ENCODE assay signal across 9 cellular contexts in genomic region chr1:150572918-150573647, GRCh38. TPM values are rescaled to one million over a fixed set of nuclear protein-coding genes. Genes with fewer than 3 reads are reported as not detected.
A peak's percentile ranks its signal among the peaks of the same experiment; 100 is the strongest.
DNase-seq lines count a peak whose midpoint lies in the region; ATAC-seq and TF ChIP-seq lines count a peak whose summit lies in the region.
"Had no signal": no experiment of that assay in that cellular context is flagged by ENCODE, and none has a peak within 500 bp of the region (broad histone marks: within the 10 kb centered on the region; RNA-seq: fewer than 3 reads in every experiment).

No MANE protein-coding gene starts in this region.

- H3K36me3 ChIP-seq in heart left ventricle (peaks cover 5 to 85% (median 77%) of the 10 kb centered on the region in 9 donors), lower lobe of right lung (peaks cover 75% of the 10 kb centered on the region), vagina (peaks cover 4 to 68% of the 10 kb centered on the region in 2 donors)

- H3K9me3 ChIP-seq in heart left ventricle = no peaks in the 10 kb centered on the region
- H3K9me3 ChIP-seq in lower lobe of right lung = no peaks in the 10 kb centered on the region
- no peaks in the 10 kb centered on the region for H3K9me3 ChIP-seq in vagina

- H3K27me3 ChIP-seq in heart left ventricle (no peaks in the 10 kb centered on the region), lower lobe of right lung (ENCODE audit: low read depth) (no peaks in the 10 kb centered on the region), vagina (no peaks in the 10 kb centered on the region)

- DNase-seq in heart left ventricle (no peak), cardiac septum (ENCODE audit: low spot score) (no peak), lower lobe of right lung (no peak), vagina (ENCODE audit: extremely low spot score in 2 of 2) (no peak), HPDE6-E6E7 (ENCODE audit: extremely low spot score) (no peak), G401 (ENCODE audit: low spot score) (no peak), NCI-H146 (lab: John Stamatoyannopoulos, UW) (no peak)
- no peak for DNase-seq in activated naive CD8-positive, alpha-beta T cell treated with anti-CD3 and anti-CD28 coated beads, Interleukin-2, amount 10 ng/mL, durations not matched to agents 7 days and 5 days

- H3K36me3 Mint-ChIP-seq in activated naive CD8-positive, alpha-beta T cell treated with anti-CD3 and anti-CD28 coated beads, Interleukin-2, amount 10 ng/mL, durations not matched to agents 7 days and 5 days = peaks cover 70% of the 10 kb centered on the region

- H3K9me3 Mint-ChIP-seq in activated naive CD8-positive, alpha-beta T cell treated with anti-CD3 and anti-CD28 coated beads, Interleukin-2, amount 10 ng/mL, durations not matched to agents 7 days and 5 days = no peaks in the 10 kb centered on the region

- H3K4me3 ChIP-seq in heart left ventricle = peak overlapping the region in 9 of 12 donors; percentile 8 to 99 (median 89)
- H3K4me3 ChIP-seq in lower lobe of right lung = peak overlapping the region; percentile 96
- H3K4me3 ChIP-seq in vagina = peak overlapping the region; percentile 15 to 86

- POLR2A ChIA-PET in activated naive CD8-positive, alpha-beta T cell treated with anti-CD3 and anti-CD28 coated beads, Interleukin-2, amount 10 ng/mL, durations not matched to agents 7 days and 5 days (lab: Charles Lee) = interaction anchor here (0.8 to 13.3 kb wide), 4 partner anchors 8 to 484 kb away, joined by 3 to 1003 read pairs (median 24); partner anchors contain the start of gene ENSA

- TF ChIP-seq CTCF in heart left ventricle (IDR thresholded peaks at IDR 0.05) (no peak), lower lobe of right lung (IDR thresholded peaks at IDR 0.05) (no peak), vagina (IDR thresholded peaks at IDR 0.05) (no peak)

- WGBS in heart left ventricle, 4 donors = 37 to 46% (median 41%) methylated on average over 4 of the region's 4 CpGs

- peak overlapping the region; percentile 92 for H3K4me3 Mint-ChIP-seq in activated naive CD8-positive, alpha-beta T cell treated with anti-CD3 and anti-CD28 coated beads, Interleukin-2, amount 10 ng/mL, durations not matched to agents 7 days and 5 days

- H3K27ac ChIP-seq in heart left ventricle (peak overlapping the region in 11 of 12 donors; percentile 42 to 100 (median 99)), lower lobe of right lung (peak overlapping the region; percentile 99), vagina (peak overlapping the region; percentile 100)
- H3K27ac ChIP-seq: HL-60 had no signal

- no peaks in the 10 kb centered on the region for H3K27me3 Mint-ChIP-seq in activated naive CD8-positive, alpha-beta T cell treated with anti-CD3 and anti-CD28 coated beads, Interleukin-2, amount 10 ng/mL, durations not matched to agents 7 days and 5 days

- in situ Hi-C loops in G401 (cut with HindIII; ENCODE audit: low sequenced_read_pairs) = no loop called here

- intact Hi-C loops in heart left ventricle (cut with DNase I) = no loop called here
- intact Hi-C loops in cardiac septum (cut with DNase I) = no loop called here
- intact Hi-C loops in lower lobe of right lung (cut with DNase I) = loop anchor here (10.0 kb wide), 1 partner anchor 52 kb away; the partner anchor contains the start of gene ENSA
- intact Hi-C loops in vagina (cut with DNase I) = no loop called here

- TF ChIP-seq POLR2A in heart left ventricle (IDR thresholded peaks at IDR 0.05) = no peak
- TF ChIP-seq POLR2A in vagina (IDR thresholded peaks at IDR 0.05) = no peak

- peaks cover 60% of the 10 kb centered on the region for H3K4me1 Mint-ChIP-seq in activated naive CD8-positive, alpha-beta T cell treated with anti-CD3 and anti-CD28 coated beads, Interleukin-2, amount 10 ng/mL, durations not matched to agents 7 days and 5 days

- H3K4me1 ChIP-seq in heart left ventricle (peaks cover 18 to 81% (median 76%) of the 10 kb centered on the region in 12 donors), lower lobe of right lung (peaks cover 80% of the 10 kb centered on the region), vagina (peaks cover 83% of the 10 kb centered on the region)

- ATAC-seq in heart left ventricle (no peak), lower lobe of right lung (no peak)
- no peak for ATAC-seq in activated naive CD8-positive, alpha-beta T cell treated with anti-CD3 and anti-CD28 coated beads, Interleukin-2, amount 10 ng/mL, durations not matched to agents 7 days and 5 days (ENCODE audit: low read depth)

- peak overlapping the region; percentile 84 for H3K27ac Mint-ChIP-seq in activated naive CD8-positive, alpha-beta T cell treated with anti-CD3 and anti-CD28 coated beads, Interleukin-2, amount 10 ng/mL, durations not matched to agents 7 days and 5 days

RNA-seq across cellular contexts. Expression of gene MCL1, which starts 6.3 kb away (rescaled TPM):
- total RNA-seq in heart left ventricle = 100 to 1,000 TPM in 6 of 9 donors, 10 to 100 TPM in 3; 77.2 to 180 (median 104) TPM
- polyA plus RNA-seq in heart left ventricle = 100 to 1,000 TPM in 1 of 2 donors, 10 to 100 TPM in 1; 57.1 to 118 TPM
- 145 TPM for total RNA-seq in cardiac septum
- total RNA-seq in activated naive CD8-positive, alpha-beta T cell treated with anti-CD3 and anti-CD28 coated beads, Interleukin-2, amount 10 ng/mL, durations not matched to agents 7 days and 5 days = 100 to 1,000 TPM; 302 to 303 TPM
- 387 TPM for total RNA-seq in lower lobe of right lung
- 181 TPM for total RNA-seq in vagina
- total RNA-seq in G401 (2014; rRNA removed; shearing (Covaris generic)) = 112 and 129 TPM in 2 replicates

RNA-seq across cellular contexts. Expression of gene ADAMTSL4, which starts 23.9 kb away (rescaled TPM):
- total RNA-seq in heart left ventricle (10 to 100 TPM; 19.2 to 69.0 (median 40.9) TPM), cardiac septum (28.9 TPM), lower lobe of right lung (164 TPM), vagina (64.6 TPM)
- 10 to 100 TPM; 41.1 to 61.7 TPM for polyA plus RNA-seq in heart left ventricle
- total RNA-seq in activated naive CD8-positive, alpha-beta T cell treated with anti-CD3 and anti-CD28 coated beads, Interleukin-2, amount 10 ng/mL, durations not matched to agents 7 days and 5 days = under 1 TPM; 0.11 to 0.30 TPM
- 20.0 and 22.9 TPM in 2 replicates for total RNA-seq in G401 (2014; rRNA removed; shearing (Covaris generic))

RNA-seq across cellular contexts. Expression of gene ENSA, which starts 56.3 kb away (rescaled TPM):
- total RNA-seq in heart left ventricle = 100 to 1,000 TPM; 118 to 186 (median 130) TPM
- 100 to 1,000 TPM in 1 of 2 donors, 10 to 100 TPM in 1; 74.6 to 122 TPM for polyA plus RNA-seq in heart left ventricle
- total RNA-seq in cardiac septum = 141 TPM
- 100 to 1,000 TPM; 161 to 172 TPM for total RNA-seq in activated naive CD8-positive, alpha-beta T cell treated with anti-CD3 and anti-CD28 coated beads, Interleukin-2, amount 10 ng/mL, durations not matched to agents 7 days and 5 days
- total RNA-seq in lower lobe of right lung = 172 TPM
- 117 TPM for total RNA-seq in vagina
- 219 and 372 TPM in 2 replicates for total RNA-seq in G401 (2014; rRNA removed; shearing (Covaris generic))

RNA-seq across cellular contexts. Expression of gene FALEC, which starts 57.5 kb away (rescaled TPM):
- total RNA-seq in heart left ventricle (under 1 TPM in 2 of 9 donors, not detected in 7; 0.51 to 0.96 TPM), cardiac septum (0.46 TPM), lower lobe of right lung (not detected), vagina (not detected)
- under 1 TPM; 0.18 to 0.46 TPM for polyA plus RNA-seq in heart left ventricle
- total RNA-seq in activated naive CD8-positive, alpha-beta T cell treated with anti-CD3 and anti-CD28 coated beads, Interleukin-2, amount 10 ng/mL, durations not matched to agents 7 days and 5 days = under 1 TPM; 0.58 to 0.60 TPM
- 2.2 TPM in 1 of 2 replicates, not detected in the other for total RNA-seq in G401 (2014; rRNA removed; shearing (Covaris generic))

Comparison
In these comparisons a context has a peak if more than half of its experiments do, and no peak if none do; other contexts are left out.
1. RNA of gene ADAMTSL4, which starts 23.9 kb away (total RNA-seq): 164 TPM in lower lobe of right lung (single experiment), 64.6 TPM in vagina (single experiment), 19.2 to 69.0 TPM in heart left ventricle, 28.9 TPM in cardiac septum (single experiment) and 20.0 to 22.9 TPM in G401; 0.11 to 0.30 TPM in activated naive CD8-positive, alpha-beta T cell treated with anti-CD3 and anti-CD28 coated beads, Interleukin-2, amount 10 ng/mL, durations not matched to agents 7 days and 5 days; every median in the first group is over 10 times any median in the second.
2. Peak in every context shown above with its lines, with median percentiles within 50 percentile points of each other: H3K27ac ChIP-seq and H3K4me3 ChIP-seq.